Comparison of ENCODE assay signal across 2 cellular contexts in genomic region chr2:136377423-136378382, GRCh38.
TF ChIP-seq lines count a peak whose summit lies in the region.

No MANE protein-coding gene starts in this region.

TF ChIP-seq in GM12878, 131 proteins besides CTCF, POLR2A, EP300 and RAD21 (continues in another document):
- TF ChIP-seq RELB (IDR thresholded peaks at IDR 0.05; ENCODE audit: low read depth) (peak; percentile 31; the same call in 1 of the 2 replicates), NKRF (conservative IDR thresholded peaks at IDR 0.05) (0 out of 2 replicates have a peak, but pooled peaks have one; percentile 16), IKZF2 (IDR thresholded peaks at IDR 0.05) (peak; percentile 20 to 22; a peak in 2 of 4 replicates), ZSCAN29 (IDR thresholded peaks at IDR 0.05) (peak; percentile 84), MEF2A (IDR thresholded peaks at IDR 0.05; ENCODE audit: insufficient read depth, low read depth, low read length) (no peak), SMC3 (IDR thresholded peaks at IDR 0.05; ENCODE audit: borderline replicate concordance, low read length) (peak; percentile 17; the same call in 1 of the 2 replicates), IKZF1 (conservative IDR thresholded peaks at IDR 0.05) (peak; percentile 49; the same call in 1 of the 2 replicates), STAT1 (conservative IDR thresholded peaks at IDR 0.05) (0 out of 2 replicates have a peak, but pooled peaks have one; percentile 20), ZNF687 (IDR thresholded peaks at IDR 0.05) (0 out of 2 replicates have a peak, but pooled peaks have one; percentile 42), DPF2 (IDR thresholded peaks at IDR 0.05) (0 out of 2 replicates have a peak, but pooled peaks have one; percentile 23), E4F1 (IDR thresholded peaks at IDR 0.05; ENCODE audit: borderline replicate concordance, partially characterized antibody) (no peak), MEF2B (IDR thresholded peaks at IDR 0.05; ENCODE audit: partially characterized antibody, poor library complexity, severe bottlenecking) (peak; percentile 88)
- TF ChIP-seq, protein P1, sequence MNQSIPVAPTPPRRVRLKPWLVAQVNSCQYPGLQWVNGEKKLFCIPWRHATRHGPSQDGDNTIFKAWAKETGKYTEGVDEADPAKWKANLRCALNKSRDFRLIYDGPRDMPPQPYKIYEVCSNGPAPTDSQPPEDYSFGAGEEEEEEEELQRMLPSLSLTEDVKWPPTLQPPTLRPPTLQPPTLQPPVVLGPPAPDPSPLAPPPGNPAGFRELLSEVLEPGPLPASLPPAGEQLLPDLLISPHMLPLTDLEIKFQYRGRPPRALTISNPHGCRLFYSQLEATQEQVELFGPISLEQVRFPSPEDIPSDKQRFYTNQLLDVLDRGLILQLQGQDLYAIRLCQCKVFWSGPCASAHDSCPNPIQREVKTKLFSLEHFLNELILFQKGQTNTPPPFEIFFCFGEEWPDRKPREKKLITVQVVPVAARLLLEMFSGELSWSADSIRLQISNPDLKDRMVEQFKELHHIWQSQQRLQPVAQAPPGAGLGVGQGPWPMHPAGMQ (IDR thresholded peaks at IDR 0.05; ENCODE audit: borderline replicate concordance) = no peak

TF ChIP-seq in WTC11, 78 proteins besides CTCF, POLR2A, EP300 and RAD21:
- TF ChIP-seq CDX4 (CRISPR knock-in tag; IDR thresholded peaks at IDR 0.05; ENCODE audit: borderline replicate concordance) (no peak), ZNF512 (CRISPR knock-in tag; IDR thresholded peaks at IDR 0.05; ENCODE audit: borderline replicate concordance) (no peak), NR3C1 (CRISPR knock-in tag; conservative IDR thresholded peaks at IDR 0.05; ENCODE audit: low read depth) (no peak), ZNF317 (CRISPR knock-in tag; IDR thresholded peaks at IDR 0.05; ENCODE audit: borderline replicate concordance, low read depth) (no peak), MXD4 (CRISPR knock-in tag; IDR thresholded peaks at IDR 0.05; ENCODE audit: borderline replicate concordance) (no peak), FOXK1 (CRISPR knock-in tag; IDR thresholded peaks at IDR 0.05) (no peak), TEAD4 (CRISPR knock-in tag; IDR thresholded peaks at IDR 0.05) (no peak), TP53 (CRISPR knock-in tag; IDR thresholded peaks at IDR 0.05) (no peak)
- TF ChIP-seq, protein P2, sequence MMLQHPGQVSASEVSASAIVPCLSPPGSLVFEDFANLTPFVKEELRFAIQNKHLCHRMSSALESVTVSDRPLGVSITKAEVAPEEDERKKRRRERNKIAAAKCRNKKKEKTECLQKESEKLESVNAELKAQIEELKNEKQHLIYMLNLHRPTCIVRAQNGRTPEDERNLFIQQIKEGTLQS (CRISPR knock-in tag; conservative IDR thresholded peaks at IDR 0.05) = no peak
